ENCODE assay signal across 8 cellular contexts in genomic region chr2:241965931-241966412, GRCh38.
DNase-seq lines count a peak whose midpoint lies in the region; ATAC-seq and TF ChIP-seq lines count a peak whose summit lies in the region.

No MANE protein-coding gene starts in this region.

- peak overlapping the region; percentile 93 for H3K27ac Mint-ChIP-seq in activated naive CD8-positive, alpha-beta T cell

- TF ChIP-seq CTCF in AG09319 (IDR thresholded peaks at IDR 0.05; ENCODE audit: low read depth, low read length) (no peak), ascending aorta (IDR thresholded peaks at IDR 0.05) (no peak)

- H3K4me3 ChIP-seq in ascending aorta, result peak overlapping the region in 1 of 2 donors; percentile 11

- H3K36me3 ChIP-seq in ascending aorta, result no peaks in the 10 kb centered on the region

- in situ Hi-C loops in SK-MEL-5 (cut with HindIII; ENCODE audit: low pct_unique_long_range_greater_than_20kb, low sequenced_read_pairs), result no loop called here

- H3K9me3 Mint-ChIP-seq in activated naive CD8-positive, alpha-beta T cell (ENCODE audit: low read depth), result no peaks in the 10 kb centered on the region

- H3K27me3 ChIP-seq in ascending aorta, result no peaks in the 10 kb centered on the region

- intact Hi-C loops in ascending aorta (cut with DNase I), result no loop called here

- H3K4me3 Mint-ChIP-seq in activated naive CD8-positive, alpha-beta T cell, result peak overlapping the region; percentile 79

- H3K9me3 ChIP-seq in ascending aorta, result no peaks in the 10 kb centered on the region

- DNase-seq in AG09319 (ENCODE audit: extremely low read depth, low read depth), result peak; percentile 56
- DNase-seq in GM19238 (ENCODE audit: insufficient read length, low spot score), result peak; percentile 73
- DNase-seq in SK-MEL-5 (ENCODE audit: low read depth, low spot score), result peak; percentile 74
- DNase-seq in hepatic stellate cell (ENCODE audit: low spot score), result peak; percentile 96
- peak; percentile 70 to 74 (median 70) for DNase-seq in stimulated activated CD4-positive, alpha-beta T cell treated with anti-CD3 and anti-CD28 coated beads, Interleukin-12 subunit alpha, Interleukin-12 subunit beta, amount 100 ng/mL, for 48 hours (ENCODE audit: low read depth in 2 of 3, low spot score in 1 of 3)
- no peak for DNase-seq in ascending aorta (ENCODE audit: low spot score in 2 of 2)

- peaks cover 4% of the 10 kb centered on the region for H3K36me3 Mint-ChIP-seq in activated naive CD8-positive, alpha-beta T cell

- peak; percentile 84 for ATAC-seq in HG03196 (IDR thresholded peaks at IDR 0.05; ENCODE audit: unreplicated experiment)

- H3K4me1 ChIP-seq in ascending aorta, result no peaks in the 10 kb centered on the region

- no peaks in the 10 kb centered on the region for H3K27me3 Mint-ChIP-seq in activated naive CD8-positive, alpha-beta T cell

- no peak overlapping the region for H3K27ac ChIP-seq in ascending aorta

- H3K4me1 Mint-ChIP-seq in activated naive CD8-positive, alpha-beta T cell (ENCODE audit: low read depth), result peaks cover 29% of the 10 kb centered on the region

Comparison
In these comparisons a context has a peak if more than half of its experiments do, and no peak if none do; other contexts are left out.
1. DNase-seq: peak in AG09319 (single experiment), GM19238 (single experiment), SK-MEL-5 (single experiment), hepatic stellate cell (single experiment) and stimulated activated CD4-positive, alpha-beta T cell treated with anti-CD3 and anti-CD28 coated beads, Interleukin-12 subunit alpha, Interleukin-12 subunit beta, amount 100 ng/mL, for 48 hours (3 of 3); none in ascending aorta (0 of 2).